ENCODE assay signal across 1 cellular context in the genomic region with DNA sequence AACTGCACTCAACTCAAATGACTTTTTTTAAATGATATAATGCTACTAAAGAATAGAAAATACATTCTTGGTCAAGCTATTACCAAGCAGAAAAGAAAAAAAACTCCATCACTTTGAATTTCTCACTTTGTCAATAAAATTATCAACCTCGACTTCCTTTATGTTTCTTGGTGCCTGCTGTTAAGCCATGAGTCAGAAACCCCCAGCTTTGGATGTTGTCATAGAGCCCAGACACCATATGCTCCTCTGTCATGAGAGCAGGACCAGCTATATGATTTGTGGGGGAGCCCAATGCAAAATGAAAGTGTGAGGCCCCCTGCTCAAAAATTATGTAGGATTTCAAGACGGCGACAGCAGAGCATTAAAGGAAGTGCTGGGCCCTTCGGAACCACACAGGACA.
TF ChIP-seq lines count a peak whose summit lies in the region.

No MANE protein-coding gene starts in this region.

TF ChIP-seq in IMR-90, 13 proteins besides CTCF, POLR2A, EP300 and RAD21:
- no peak for TF ChIP-seq MAZ (IDR thresholded peaks at IDR 0.05; ENCODE audit: borderline replicate concordance, low read depth, low read length)
- no peak for TF ChIP-seq MAFK (IDR thresholded peaks at IDR 0.05; ENCODE audit: low read depth, low read length)
- no peak for TF ChIP-seq RCOR1 (IDR thresholded peaks at IDR 0.05; ENCODE audit: insufficient replicate concordance, low read length)
- TF ChIP-seq, protein P1, sequence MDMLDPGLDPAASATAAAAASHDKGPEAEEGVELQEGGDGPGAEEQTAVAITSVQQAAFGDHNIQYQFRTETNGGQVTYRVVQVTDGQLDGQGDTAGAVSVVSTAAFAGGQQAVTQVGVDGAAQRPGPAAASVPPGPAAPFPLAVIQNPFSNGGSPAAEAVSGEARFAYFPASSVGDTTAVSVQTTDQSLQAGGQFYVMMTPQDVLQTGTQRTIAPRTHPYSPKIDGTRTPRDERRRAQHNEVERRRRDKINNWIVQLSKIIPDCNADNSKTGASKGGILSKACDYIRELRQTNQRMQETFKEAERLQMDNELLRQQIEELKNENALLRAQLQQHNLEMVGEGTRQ (IDR thresholded peaks at IDR 0.05; ENCODE audit: low read depth, low read length): no peak
- no peak for TF ChIP-seq CEBPB (IDR thresholded peaks at IDR 0.05; ENCODE audit: low read depth, low read length)
- TF ChIP-seq MXI1 (IDR thresholded peaks at IDR 0.05; ENCODE audit: borderline replicate concordance, low read depth, low read length): no peak
- TF ChIP-seq NFE2L2 (IDR thresholded peaks at IDR 0.05; ENCODE audit: low read depth, low read length): no peak
- TF ChIP-seq RFX5 (IDR thresholded peaks at IDR 0.05; ENCODE audit: low read depth, low read length): no peak
